10 cellular contexts compared by ENCODE assay signal in the genomic region with DNA sequence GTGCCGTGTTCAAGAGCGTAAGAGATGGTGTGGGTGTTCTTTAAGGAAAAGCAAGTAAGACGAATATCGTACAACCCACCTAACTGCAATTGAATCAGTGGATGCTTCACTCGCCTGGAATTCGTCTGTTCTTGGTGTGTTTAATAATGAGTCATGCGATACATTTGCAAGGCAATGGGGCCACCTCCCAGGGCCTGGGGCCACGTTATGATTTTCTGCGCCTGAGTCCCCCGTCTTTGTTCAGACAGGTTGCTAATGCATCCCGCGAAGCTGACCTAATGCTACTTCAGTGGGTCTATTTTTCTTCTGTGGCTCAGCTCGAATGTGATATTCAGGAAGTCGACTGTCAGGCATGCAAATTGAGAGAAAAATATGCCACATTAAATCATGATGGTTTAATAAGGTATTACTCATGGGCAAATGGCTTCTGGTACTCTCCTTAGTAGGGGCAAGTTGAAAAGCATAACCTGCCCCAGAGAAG. TPM values are rescaled to one million over a fixed set of nuclear protein-coding genes. Genes with fewer than 3 reads are reported as not detected.
DNase-seq lines count a peak whose midpoint lies in the region; FAIRE-seq and TF ChIP-seq lines count a peak whose summit lies in the region.
"Had no signal": no experiment of that assay in that cellular context is flagged by ENCODE, and none has a peak within 500 bp of the region (broad histone marks: within the 10 kb centered on the region; RNA-seq: fewer than 3 reads in every experiment).

No MANE protein-coding gene starts in this region.

- intact Hi-C loops in A673 (cut with micrococcal nuclease; ENCODE audit: unreplicated experiment) (loop anchor here (5.0 kb wide), 1 partner anchor 447 kb away; no protein-coding TSS in a partner anchor), ascending aorta (cut with DNase I) (loop anchor here (5.0 to 10.0 kb wide), 2 partner anchors 90 to 478 kb away; a partner anchor contains a TSS)

- no peak for TF ChIP-seq POLR2A in GM12891 (IDR thresholded peaks at IDR 0.05; ENCODE audit: low read depth, low read length)

- BruUV-seq in A673 (replicated peaks; lab: Mats Ljungman, UMichigan), result no TSS peak

- TF ChIP-seq CTCF in A673 (conservative IDR thresholded peaks at IDR 0.05; ENCODE audit: low read depth, low read length) (no peak), ascending aorta (IDR thresholded peaks at IDR 0.05) (no peak)

- H3K9me3 ChIP-seq in A673 (ENCODE audit: low read depth, low read length, poor library complexity, severe bottlenecking) (no peaks in the 10 kb centered on the region), ascending aorta (no peaks in the 10 kb centered on the region)
- H3K9me3 ChIP-seq: prostate gland had no signal

- H3K27me3 ChIP-seq in A673 (replicated peaks; ENCODE audit: insufficient read depth, low read depth, low read length, poor library complexity) (no peaks in the 10 kb centered on the region), ascending aorta (no peaks in the 10 kb centered on the region)

- H3K4me3 ChIP-seq in A673 (ENCODE audit: low read depth, low read length, poor library complexity, severe bottlenecking) (no peak overlapping the region), ascending aorta (no peak overlapping the region)
- H3K4me3 ChIP-seq: prostate gland had no signal

- H3K27ac ChIP-seq in A673 (ENCODE audit: low read depth, low read length, poor library complexity, severe bottlenecking), result no peak overlapping the region
- H3K27ac ChIP-seq in ascending aorta, result peak overlapping the region; percentile 4 to 42
- H3K27ac ChIP-seq: prostate gland had no signal

- H3K4me1 ChIP-seq in A673 (ENCODE audit: insufficient read depth, low read length, poor library complexity, severe bottlenecking) (peaks cover 7% of the 10 kb centered on the region), ascending aorta (peaks cover 0 to 2% of the 10 kb centered on the region in 2 donors)
- H3K4me1 ChIP-seq: prostate gland had no signal

- POLR2A ChIA-PET in A673 (lab: Charles Lee; ENCODE audit: low non-redundant PET), result no interaction called here

- DNase-seq in A673 (ENCODE audit: low spot score), result peak; percentile 43
- DNase-seq in HTR-8/SVneo (ENCODE audit: insufficient read length, low spot score), result peak; percentile 46
- no peak for DNase-seq in ascending aorta (ENCODE audit: low spot score in 2 of 2)
- DNase-seq in lung microvascular endothelial cell (ENCODE audit: low read depth in 2 of 2), result peak; percentile 8 to 78
- no peak for DNase-seq in GM12891 (ENCODE audit: insufficient read length, low spot score)
- no peak for DNase-seq in mesenteric fat pad (ENCODE audit: low spot score)
- DNase-seq in effector CD8-positive, alpha-beta T cell (lab: John Stamatoyannopoulos, UW), result no peak
- no peak for DNase-seq in medulla oblongata (ENCODE audit: extremely low spot score)
- DNase-seq: activated CD4-positive, alpha-beta T cell treated with anti-CD3 and anti-CD28 coated beads for 1 hour had no signal

- H3K36me3 ChIP-seq in A673 (ENCODE audit: insufficient read depth, low read length, poor library complexity, severe bottlenecking), result no peaks in the 10 kb centered on the region
- H3K36me3 ChIP-seq in ascending aorta, result no peaks in the 10 kb centered on the region
- H3K36me3 ChIP-seq: prostate gland had no signal

- CTCF ChIA-PET in A673 (lab: Charles Lee), result no interaction called here

- peak; percentile 55 for FAIRE-seq in HTR-8/SVneo (lab: Jason Lieb, UNC)
- no peak for FAIRE-seq in GM12891 (lab: Jason Lieb, UNC)

TF ChIP-seq in GM12891, 5 proteins besides CTCF, POLR2A, EP300 and RAD21:
- TF ChIP-seq POU2F2 (IDR thresholded peaks at IDR 0.05; ENCODE audit: low read depth, low read length) (no peak), TAF1 (IDR thresholded peaks at IDR 0.05; ENCODE audit: low read depth, low read length) (no peak), PAX5 (IDR thresholded peaks at IDR 0.05; ENCODE audit: insufficient read depth, low read length, severe bottlenecking) (no peak), POLR2AphosphoS5 (IDR thresholded peaks at IDR 0.05; ENCODE audit: low read depth, low read length) (no peak), SPI1 (IDR thresholded peaks at IDR 0.05; ENCODE audit: low read depth, low read length) (no peak)

RNA-seq across cellular contexts. Expression of a gene that starts 14.3 kb away (rescaled TPM):
- 5.6 and 7.0 TPM in 2 replicates for total RNA-seq in A673 (2021)
- 32.8 TPM for total RNA-seq in ascending aorta
- total RNA-seq in lung microvascular endothelial cell, result 23.1 and 36.9 TPM in 2 replicates
- 0.18 TPM for polyA plus RNA-seq in GM12891 (2012; ENCODE audit: low read depth, missing spikeins)
- 16.6 TPM for total RNA-seq in mesenteric fat pad

Comparison
In these comparisons a context has a peak if more than half of its experiments do, and no peak if none do; other contexts are left out.
1. DNase-seq: peak in A673 (single experiment), HTR-8/SVneo (single experiment) and lung microvascular endothelial cell (2 of 2); none in ascending aorta (0 of 2), GM12891 (single experiment), mesenteric fat pad (single experiment), effector CD8-positive, alpha-beta T cell (single experiment) and medulla oblongata (single experiment).